8 cellular contexts compared by ENCODE assay signal in genomic region chr4:122151982-122152698, GRCh38. TPM values are rescaled to one million over a fixed set of nuclear protein-coding genes. Genes with fewer than 3 reads are reported as not detected.
DNase-seq lines count a peak whose midpoint lies in the region; ATAC-seq lines count a peak whose summit lies in the region.

A gene with protein sequence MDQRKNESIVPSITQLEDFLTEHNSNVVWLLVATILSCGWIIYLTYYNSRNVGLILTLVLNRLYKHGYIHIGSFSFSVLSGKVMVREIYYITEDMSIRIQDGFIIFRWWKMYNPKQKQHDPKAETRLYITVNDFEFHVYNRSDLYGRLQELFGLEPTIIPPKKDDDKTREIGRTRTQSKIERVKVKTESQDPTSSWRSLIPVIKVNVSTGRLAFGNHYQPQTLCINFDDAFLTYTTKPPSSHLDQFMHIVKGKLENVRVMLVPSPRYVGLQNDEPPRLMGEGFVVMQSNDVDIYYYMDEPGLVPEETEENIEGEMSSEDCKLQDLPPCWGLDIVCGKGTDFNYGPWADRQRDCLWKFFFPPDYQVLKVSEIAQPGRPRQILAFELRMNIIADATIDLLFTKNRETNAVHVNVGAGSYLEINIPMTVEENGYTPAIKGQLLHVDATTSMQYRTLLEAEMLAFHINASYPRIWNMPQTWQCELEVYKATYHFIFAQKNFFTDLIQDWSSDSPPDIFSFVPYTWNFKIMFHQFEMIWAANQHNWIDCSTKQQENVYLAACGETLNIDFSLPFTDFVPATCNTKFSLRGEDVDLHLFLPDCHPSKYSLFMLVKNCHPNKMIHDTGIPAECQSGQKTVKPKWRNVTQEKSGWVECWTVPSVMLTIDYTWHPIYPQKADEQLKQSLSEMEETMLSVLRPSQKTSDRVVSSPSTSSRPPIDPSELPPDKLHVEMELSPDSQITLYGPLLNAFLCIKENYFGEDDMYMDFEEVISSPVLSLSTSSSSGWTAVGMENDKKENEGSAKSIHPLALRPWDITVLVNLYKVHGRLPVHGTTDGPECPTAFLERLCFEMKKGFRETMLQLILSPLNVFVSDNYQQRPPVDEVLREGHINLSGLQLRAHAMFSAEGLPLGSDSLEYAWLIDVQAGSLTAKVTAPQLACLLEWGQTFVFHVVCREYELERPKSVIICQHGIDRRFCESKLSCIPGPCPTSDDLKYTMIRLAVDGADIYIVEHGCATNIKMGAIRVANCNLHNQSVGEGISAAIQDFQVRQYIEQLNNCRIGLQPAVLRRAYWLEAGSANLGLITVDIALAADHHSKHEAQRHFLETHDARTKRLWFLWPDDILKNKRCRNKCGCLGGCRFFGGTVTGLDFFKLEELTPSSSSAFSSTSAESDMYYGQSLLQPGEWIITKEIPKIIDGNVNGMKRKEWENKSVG (N-terminal part only) (plus strand): TSS chr4:122152331. CDS start chr4:122170648, 18,317 bp downstream.

- peak within 1 kb of the TSS; percentile 92 to 100 (median 99) for H3K27ac Mint-ChIP-seq in CD4-positive, alpha-beta memory T cell
- H3K27ac Mint-ChIP-seq in effector memory CD8-positive, alpha-beta T cell = peak within 1 kb of the TSS; percentile 96 to 99
- peak within 1 kb of the TSS; percentile 95 for H3K27ac Mint-ChIP-seq in memory B cell

- CTCF ChIA-PET in CD4-positive, alpha-beta memory T cell (lab: Charles Lee; ENCODE audit: partially characterized antibody) = interaction anchor here (0.6 to 1.2 kb wide), 2 partner anchors 17 to 21 kb away, joined by 3 to 4 read pairs; no protein-coding TSS in a partner anchor

- H3K27me3 ChIP-seq in CD4-positive, alpha-beta memory T cell (ENCODE audit: insufficient read depth, low read length) = no peaks in the 10 kb centered on the region

- POLR2A ChIA-PET in CD4-positive, alpha-beta memory T cell (lab: Charles Lee; ENCODE audit: partially characterized antibody) = interaction anchor here (0.9 to 5.3 kb wide), 12 partner anchors 8 to 351 kb away, joined by 3 to 40 read pairs (median 3); partner anchors contain the start of genes BBS7 and EXOSC9

- peaks cover 15 to 30% of the 10 kb centered on the region in 2 donors for H3K36me3 Mint-ChIP-seq in CD4-positive, alpha-beta memory T cell
- H3K36me3 Mint-ChIP-seq in effector memory CD8-positive, alpha-beta T cell (ENCODE audit: insufficient read depth) = peaks cover 17% of the 10 kb centered on the region
- H3K36me3 Mint-ChIP-seq in memory B cell = peaks cover 13% of the 10 kb centered on the region

- H3K4me1 Mint-ChIP-seq in CD4-positive, alpha-beta memory T cell = peaks cover 51 to 84% (median 64%) of the 10 kb centered on the region in 4 donors
- H3K4me1 Mint-ChIP-seq in effector memory CD8-positive, alpha-beta T cell (ENCODE audit: low read depth in 2 of 2) = peaks cover 39 to 62% of the 10 kb centered on the region in 2 donors
- H3K4me1 Mint-ChIP-seq in memory B cell = peaks cover 39% of the 10 kb centered on the region

- peak within 1 kb of the TSS; percentile 85 for H3K27ac ChIP-seq in CD4-positive, alpha-beta memory T cell (ENCODE audit: low read depth, low read length)

- H3K36me3 ChIP-seq in CD4-positive, alpha-beta memory T cell (ENCODE audit: insufficient read depth, low read length) = peaks cover 7% of the 10 kb centered on the region

- H3K27me3 Mint-ChIP-seq in CD4-positive, alpha-beta memory T cell = no peaks in the 10 kb centered on the region
- no peaks in the 10 kb centered on the region for H3K27me3 Mint-ChIP-seq in effector memory CD8-positive, alpha-beta T cell
- H3K27me3 Mint-ChIP-seq in memory B cell = peaks cover 3% of the 10 kb centered on the region

- peak within 1 kb of the TSS; percentile 92 to 100 (median 96) for H3K4me3 Mint-ChIP-seq in CD4-positive, alpha-beta memory T cell
- H3K4me3 Mint-ChIP-seq in effector memory CD8-positive, alpha-beta T cell = peak within 1 kb of the TSS; percentile 94 to 98
- H3K4me3 Mint-ChIP-seq in memory B cell = peak within 1 kb of the TSS; percentile 95

- peak; percentile 85 to 89 (median 88) for DNase-seq in CD4-positive, alpha-beta memory T cell
- DNase-seq in NK-92 (lab: John Stamatoyannopoulos, UW; ENCODE audit: unreplicated experiment) (peak; percentile 8), memory B cell (ENCODE audit: low spot score in 2 of 2) (peak; percentile 79 to 86)
- peak; percentile 75 to 76 for DNase-seq in activated CD8-positive, alpha-beta memory T cell treated with anti-CD3 and anti-CD28 coated beads for 4 hours (ENCODE audit: low read depth in 2 of 2)
- DNase-seq in effector memory CD8-positive, alpha-beta T cell = peak; percentile 81 to 82 (median 82)
- peak; percentile 69 for DNase-seq in stimulated activated CD8-positive, alpha-beta memory T cell treated with anti-CD3 and anti-CD28 coated beads, Interleukin-12 subunit alpha, Interleukin-12 subunit beta, amount 100 ng/mL, for 24 hours (ENCODE audit: extremely low read depth)

- H3K9me3 Mint-ChIP-seq in CD4-positive, alpha-beta memory T cell = peaks cover 0 to 2% (median 0%) of the 10 kb centered on the region in 8 donors
- no peaks in the 10 kb centered on the region for H3K9me3 Mint-ChIP-seq in effector memory CD8-positive, alpha-beta T cell
- no peaks in the 10 kb centered on the region for H3K9me3 Mint-ChIP-seq in memory B cell

- H3K9me3 ChIP-seq in CD4-positive, alpha-beta memory T cell (ENCODE audit: control insufficient read depth in 1 of 2, low read length in 2 of 2) = no peaks in the 10 kb centered on the region

- peaks cover 63% of the 10 kb centered on the region for H3K4me1 ChIP-seq in CD4-positive, alpha-beta memory T cell (ENCODE audit: insufficient read depth, low read length)

- intact Hi-C loops in CD4-positive, alpha-beta memory T cell (cut with micrococcal nuclease) = loop anchor here (1.0 to 10.0 kb wide), 7 partner anchors 21 to 580 kb away; partner anchors contain the start of genes BBS12, BBS7 and CCNA2

- H3K4me3 ChIP-seq in CD4-positive, alpha-beta memory T cell (ENCODE audit: low read length in 2 of 2) = peak within 1 kb of the TSS; percentile 73 to 92

- ATAC-seq in GM19438 (IDR thresholded peaks at IDR 0.05; ENCODE audit: low read depth, unreplicated experiment) (peak; percentile 95), HG03575 (IDR thresholded peaks at IDR 0.05; ENCODE audit: extremely low read depth, insufficient number of reproducible peaks, low FRiP score, unreplicated experiment) (peak; percentile 53), memory B cell (ENCODE audit: low read depth) (peak; percentile 91)
- ATAC-seq in effector memory CD8-positive, alpha-beta T cell (replicated peaks) = peak; percentile 90

RNA-seq across cellular contexts. Expression of the gene that starts here (rescaled TPM):
- total RNA-seq in CD4-positive, alpha-beta memory T cell = 10 to 100 TPM; 83.9 to 87.5 TPM
- polyA plus RNA-seq in CD4-positive, alpha-beta memory T cell = 10 to 100 TPM in 1 of 2 donors, 1 to 10 TPM in 1; 3.5 to 12.4 TPM

Comparison
In these comparisons a context has a peak if more than half of its experiments do, and no peak if none do; other contexts are left out.
1. Peak in every context shown above with its lines: DNase-seq, ATAC-seq, H3K4me3 ChIP-seq and H3K27ac ChIP-seq.
2. DNase-seq: peak in every context shown above with its lines; median percentile 88 in CD4-positive, alpha-beta memory T cell; 82 in memory B cell; 82 in effector memory CD8-positive, alpha-beta T cell; 76 in activated CD8-positive, alpha-beta memory T cell treated with anti-CD3 and anti-CD28 coated beads for 4 hours; 69 in stimulated activated CD8-positive, alpha-beta memory T cell treated with anti-CD3 and anti-CD28 coated beads, Interleukin-12 subunit alpha, Interleukin-12 subunit beta, amount 100 ng/mL, for 24 hours; 8 in NK-92.